Comparison of ENCODE assay signal across 8 cellular contexts in genomic region chr4:499563-499962, GRCh38. TPM values are rescaled to one million over a fixed set of nuclear protein-coding genes. Genes with fewer than 3 reads are reported as not detected.
A peak's percentile ranks its signal among the peaks of the same experiment; 100 is the strongest.
DNase-seq lines count a peak whose midpoint lies in the region; ATAC-seq and TF ChIP-seq lines count a peak whose summit lies in the region.

No MANE protein-coding gene starts in this region.

- POLR2A ChIA-PET in PC-3 (lab: Charles Lee; ENCODE audit: unreplicated experiment), result no interaction called here

- no TSS peak for BruUV-seq in PC-3 (replicated peaks; lab: Mats Ljungman, UMichigan)

- 2% methylated on average over 15 of the region's 15 CpGs for WGBS in prostate gland

- peak overlapping the region; percentile 97 for H3K9ac ChIP-seq in PC-3 (ENCODE audit: low read length)

- peak overlapping the region; percentile 86 for H3K4me2 ChIP-seq in PC-3 (ENCODE audit: low read length)

- CTCF ChIA-PET in PC-3 (lab: Charles Lee), result no interaction called here

- peak overlapping the region; percentile 86 for H3K4me3 ChIP-seq in PC-3 (ENCODE audit: low read length)
- peak overlapping the region; percentile 80 to 99 for H3K4me3 ChIP-seq in prostate gland

- H3K36me3 ChIP-seq in PC-3 (ENCODE audit: low read depth, low read length) (peaks cover 23% of the 10 kb centered on the region), prostate gland (no peaks in the 10 kb centered on the region)

- H3K9me3 ChIP-seq in PC-3 (ENCODE audit: low read length), result no peaks in the 10 kb centered on the region
- no peaks in the 10 kb centered on the region for H3K9me3 ChIP-seq in prostate gland

- no peaks in the 10 kb centered on the region for H3F3A ChIP-seq in PC-3 (ENCODE audit: low read length, unreplicated experiment)

- H3K27ac ChIP-seq in PC-3 (ENCODE audit: low read length), result peak overlapping the region; percentile 34
- H3K27ac ChIP-seq in prostate gland, result peak overlapping the region; percentile 69 to 82

- no peaks in the 10 kb centered on the region for H3K9me2 ChIP-seq in PC-3 (replicated peaks; ENCODE audit: low read length)

- DNase-seq in NCI-H146 (lab: John Stamatoyannopoulos, UW) (peak; percentile 18), NCI-H146 treated with DMSO at 0.1 percent for 48 hours (lab: John Stamatoyannopoulos, UW; ENCODE audit: unreplicated experiment) (no peak), PC-3 (no peak), prostate gland (ENCODE audit: low spot score) (no peak), NCI-H2029 treated with DMSO at 0.1 percent for 48 hours (lab: John Stamatoyannopoulos, UW) (no peak), retina (no peak), epidermal melanocyte (ENCODE audit: insufficient read length, low spot score) (no peak)

- ATAC-seq in PC-3, result peak; percentile 25
- ATAC-seq in esophagus mucosa, result peak; percentile 21

- intact Hi-C loops in PC-3 (cut with micrococcal nuclease) (no loop called here), prostate gland (cut with DNase I) (no loop called here)

- no peaks in the 10 kb centered on the region for H4K20me1 ChIP-seq in PC-3 (ENCODE audit: low read length)

- H3K79me2 ChIP-seq in PC-3 (ENCODE audit: low read length), result peaks cover 61% of the 10 kb centered on the region

- no peaks in the 10 kb centered on the region for H3K27me3 ChIP-seq in PC-3 (ENCODE audit: low read length)
- H3K27me3 ChIP-seq in prostate gland (replicated peaks; ENCODE audit: insufficient read depth), result no peaks in the 10 kb centered on the region

- H2AFZ ChIP-seq in PC-3 (ENCODE audit: low read length), result peak overlapping the region; percentile 78; the same call in 1 of the 2 replicates

- H3K4me1 ChIP-seq in PC-3 (ENCODE audit: insufficient read depth, low read length) (peaks cover 8% of the 10 kb centered on the region), prostate gland (replicated peaks) (peaks cover 7% of the 10 kb centered on the region)

- no peak for TF ChIP-seq POLR2A in prostate gland (IDR thresholded peaks at IDR 0.05)

- TF ChIP-seq CTCF in PC-3 (conservative IDR thresholded peaks at IDR 0.05; ENCODE audit: low read depth, low read length) (no peak), prostate gland (IDR thresholded peaks at IDR 0.05) (no peak)

RNA-seq across cellular contexts. Expression of gene PIGG, which starts 0.6 kb away (rescaled TPM):
- 21.2 and 27.9 TPM in 2 replicates for total RNA-seq in PC-3 (2014; rRNA removed)
- 29.1 TPM for total RNA-seq in esophagus mucosa
- 10 to 100 TPM; 42.8 to 73.3 TPM for total RNA-seq in prostate gland

RNA-seq across cellular contexts. Expression of gene ZNF721, which starts 0.6 kb away (rescaled TPM):
- total RNA-seq in PC-3 (2014; rRNA removed) (17.5 and 23.1 TPM in 2 replicates), esophagus mucosa (12.8 TPM), prostate gland (10 to 100 TPM; 18.4 to 28.2 TPM)
